In genomic region chr2:118249531-118249930, GRCh38 we compare ENCODE assay signal across 10 cellular contexts.
DNase-seq lines count a peak whose midpoint lies in the region; ATAC-seq, FAIRE-seq and TF ChIP-seq lines count a peak whose summit lies in the region.
"Had no signal": no experiment of that assay in that cellular context is flagged by ENCODE, and none has a peak within 500 bp of the region (broad histone marks: within the 10 kb centered on the region; RNA-seq: fewer than 3 reads in every experiment).

No MANE protein-coding gene starts in this region.

- DNase-seq in GM04503 (ENCODE audit: low read depth) (peak; percentile 74), islet precursor cell (no peak), SHP77 treated with DMSO at 0.1 percent for 48 hours (lab: John Stamatoyannopoulos, UW) (no peak), NCI-H774 (lab: John Stamatoyannopoulos, UW) (no peak), kidney (no peak)
- DNase-seq: spleen, upper lobe of right lung had no signal

- no peak for FAIRE-seq in kidney (lab: Jason Lieb, UNC)

- H3K9me3 ChIP-seq in kidney (ENCODE audit: control insufficient read depth in 1 of 2, low read length in 2 of 2), result no peaks in the 10 kb centered on the region
- H3K9me3 ChIP-seq: spleen, upper lobe of right lung had no signal

- H3K27ac Mint-ChIP-seq in activated T-helper 17 cell treated with anti-CD3 and anti-CD28 coated beads, Interleukin-2, amount 50 U/mL, for 72 hours, result no peak overlapping the region

- no peaks in the 10 kb centered on the region for H3K9me3 Mint-ChIP-seq in activated T-helper 17 cell treated with anti-CD3 and anti-CD28 coated beads, Interleukin-2, amount 50 U/mL, for 72 hours

- no peaks in the 10 kb centered on the region for H3K36me3 Mint-ChIP-seq in activated T-helper 17 cell treated with anti-CD3 and anti-CD28 coated beads, Interleukin-2, amount 50 U/mL, for 72 hours (ENCODE audit: low read depth)

- ATAC-seq in GM21390 (IDR thresholded peaks at IDR 0.05; ENCODE audit: unreplicated experiment) (peak; percentile 76), HG03280 (IDR thresholded peaks at IDR 0.05; ENCODE audit: unreplicated experiment) (peak; percentile 49)
- peak; percentile 16 for ATAC-seq in activated T-helper 17 cell treated with anti-CD3 and anti-CD28 coated beads, Interleukin-2, amount 50 U/mL, for 72 hours (replicated peaks)
- ATAC-seq: upper lobe of right lung had no signal

- no peak overlapping the region for H3K4me3 Mint-ChIP-seq in activated T-helper 17 cell treated with anti-CD3 and anti-CD28 coated beads, Interleukin-2, amount 50 U/mL, for 72 hours

- no peak overlapping the region for H3K27ac ChIP-seq in kidney (ENCODE audit: low read depth in 2 of 2, low read length in 2 of 2)
- H3K27ac ChIP-seq: spleen, upper lobe of right lung had no signal

- no peak for TF ChIP-seq CTCF in kidney (IDR thresholded peaks at IDR 0.05; ENCODE audit: borderline replicate concordance, extremely low read depth, insufficient read depth)

- no peaks in the 10 kb centered on the region for H3K4me1 ChIP-seq in kidney (ENCODE audit: control insufficient read depth in 1 of 2, insufficient read depth in 1 of 2, low read depth in 1 of 2, low read length in 2 of 2)
- H3K4me1 ChIP-seq: spleen, upper lobe of right lung had no signal

- no peak overlapping the region for H3K9ac ChIP-seq in kidney (ENCODE audit: low read length in 2 of 2)

- intact Hi-C loops in kidney (cut with DNase I), result no loop called here

- H3K36me3 ChIP-seq in kidney (ENCODE audit: control insufficient read depth in 1 of 2, insufficient read depth in 2 of 2, low read length in 2 of 2), result no peaks in the 10 kb centered on the region
- H3K36me3 ChIP-seq: spleen, upper lobe of right lung had no signal

- peaks cover 44% of the 10 kb centered on the region for H3K27me3 Mint-ChIP-seq in activated T-helper 17 cell treated with anti-CD3 and anti-CD28 coated beads, Interleukin-2, amount 50 U/mL, for 72 hours

- no peak overlapping the region for H3K4me3 ChIP-seq in kidney (ENCODE audit: low read length in 2 of 2)
- H3K4me3 ChIP-seq: spleen, upper lobe of right lung had no signal

- no peaks in the 10 kb centered on the region for H3K4me1 Mint-ChIP-seq in activated T-helper 17 cell treated with anti-CD3 and anti-CD28 coated beads, Interleukin-2, amount 50 U/mL, for 72 hours

Comparison
In these comparisons a context has a peak if more than half of its experiments do, and no peak if none do; other contexts are left out.
1. ATAC-seq: peak in every context shown above with its lines; median percentile 76 in GM21390; 49 in HG03280; 16 in activated T-helper 17 cell treated with anti-CD3 and anti-CD28 coated beads, Interleukin-2, amount 50 U/mL, for 72 hours.